ENCODE assay signal across 9 cellular contexts in the genomic region with DNA sequence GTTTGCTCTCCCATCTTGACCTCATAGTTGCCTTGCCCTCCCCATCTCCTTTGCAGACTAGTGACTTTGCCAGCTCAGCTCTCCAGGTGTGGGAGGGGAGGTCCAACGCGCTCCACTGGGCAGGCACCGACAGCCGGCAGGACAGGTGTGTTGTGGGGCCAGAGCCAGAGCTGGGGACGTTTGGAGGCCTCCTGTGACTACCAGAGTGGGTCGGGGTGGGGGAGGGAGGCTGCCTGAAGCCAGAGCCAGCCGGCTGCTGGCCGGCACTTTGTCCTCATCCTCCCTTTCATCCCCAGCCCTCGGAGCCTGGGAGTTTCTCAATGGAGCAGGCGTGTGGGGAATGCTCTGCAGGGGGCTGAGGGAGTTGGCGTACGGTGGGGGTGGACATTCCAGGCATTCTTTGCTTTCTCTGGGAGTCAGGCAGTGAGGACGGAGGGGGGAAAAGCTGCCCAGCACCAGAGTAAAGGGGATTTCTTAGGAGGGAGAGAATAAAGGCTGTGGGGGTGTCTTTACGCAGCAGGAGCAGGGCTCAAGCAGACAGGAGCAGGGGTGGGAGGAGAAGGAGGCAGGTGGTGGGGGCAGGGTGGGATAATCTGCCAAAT. TPM values are rescaled to one million over a fixed set of nuclear protein-coding genes. Genes with fewer than 3 reads are reported as not detected.
DNase-seq lines count a peak whose midpoint lies in the region; ATAC-seq and TF ChIP-seq lines count a peak whose summit lies in the region.
"Had no signal": no experiment of that assay in that cellular context is flagged by ENCODE, and none has a peak within 500 bp of the region (broad histone marks: within the 10 kb centered on the region; RNA-seq: fewer than 3 reads in every experiment).

No MANE protein-coding gene starts in this region.

- no peak overlapping the region for H3K4me3 ChIP-seq in prostate gland

- H3K36me3 ChIP-seq in prostate gland, result peaks cover 5 to 7% of the 10 kb centered on the region in 2 donors

- ATAC-seq in foreskin keratinocyte (peak; percentile 54), GM19463 (IDR thresholded peaks at IDR 0.05; ENCODE audit: unreplicated experiment) (no peak)

- WGBS in prostate gland, result 26% methylated on average over 14 of the region's 14 CpGs

- peaks cover 49% of the 10 kb centered on the region for H3K4me1 ChIP-seq in foreskin keratinocyte
- no peaks in the 10 kb centered on the region for H3K4me1 ChIP-seq in prostate gland (replicated peaks)

- no peaks in the 10 kb centered on the region for H3K9me3 ChIP-seq in prostate gland

- H3K27ac ChIP-seq in foreskin keratinocyte (peak overlapping the region; percentile 63), prostate gland (peak overlapping the region in 1 of 2 donors; percentile 34)

- DNase-seq in DMS153 (lab: John Stamatoyannopoulos, UW), result peak; percentile 22
- no peak for DNase-seq in DMS153 treated with DMSO at 0.1 percent for 48 hours (lab: John Stamatoyannopoulos, UW; ENCODE audit: unreplicated experiment)
- DNase-seq in RPMI7951 (ENCODE audit: low read depth), result peak; percentile 84
- DNase-seq in foreskin keratinocyte, result peak; percentile 73 to 83
- peak; percentile 42 for DNase-seq in prostate gland (ENCODE audit: low spot score)
- no peak for DNase-seq in GM20000 (ENCODE audit: low spot score)
- no peak for DNase-seq in activated gamma-delta T cell (lab: John Stamatoyannopoulos, UW)

- H3K27me3 ChIP-seq in foreskin keratinocyte (no peaks in the 10 kb centered on the region), prostate gland (replicated peaks; ENCODE audit: insufficient read depth) (no peaks in the 10 kb centered on the region)

- TF ChIP-seq CTCF in foreskin keratinocyte (conservative IDR thresholded peaks at IDR 0.05) (no peak), prostate gland (IDR thresholded peaks at IDR 0.05) (no peak), GM20000 (IDR thresholded peaks at IDR 0.05; ENCODE audit: extremely low read depth, missing control alignments) (no peak)

- no peak for TF ChIP-seq POLR2A in prostate gland (IDR thresholded peaks at IDR 0.05)

- intact Hi-C loops in prostate gland (cut with DNase I), result no loop called here

RNA-seq across cellular contexts. Expression of a gene that starts 20.2 kb away (rescaled TPM):
- 0.78 and 1.2 TPM in 2 replicates for total RNA-seq in RPMI7951 (2014; rRNA removed; shearing (Covaris generic))
- total RNA-seq in foreskin keratinocyte (15.1 and 21.6 TPM in 2 replicates), prostate gland (10 to 100 TPM in 1 of 2 donors, 1 to 10 TPM in 1; 3.7 to 20.0 TPM)
- 9.5 and 12.4 TPM in 2 replicates for polyA plus RNA-seq in foreskin keratinocyte

RNA-seq across cellular contexts. Expression of a gene that starts 55.4 kb away (rescaled TPM):
- not detected in 2 replicates for total RNA-seq in RPMI7951 (2014; rRNA removed; shearing (Covaris generic))
- total RNA-seq in foreskin keratinocyte (not detected in 2 replicates), prostate gland (10 to 100 TPM in 1 of 2 donors, not detected in 1; 15.6 TPM)
- not detected in 2 replicates for polyA plus RNA-seq in foreskin keratinocyte
- total RNA-seq: activated CD8-positive, alpha-beta memory T cell treated with anti-CD3 and anti-CD28 coated beads for 36 hours had no signal

Comparison
In these comparisons a context has a peak if more than half of its experiments do, and no peak if none do; other contexts are left out.
1. DNase-seq: peak in DMS153 (single experiment), RPMI7951 (single experiment), foreskin keratinocyte (2 of 2) and prostate gland (single experiment); none in DMS153 treated with DMSO at 0.1 percent for 48 hours (single experiment), GM20000 (single experiment) and activated gamma-delta T cell (single experiment).